In the genomic region with DNA sequence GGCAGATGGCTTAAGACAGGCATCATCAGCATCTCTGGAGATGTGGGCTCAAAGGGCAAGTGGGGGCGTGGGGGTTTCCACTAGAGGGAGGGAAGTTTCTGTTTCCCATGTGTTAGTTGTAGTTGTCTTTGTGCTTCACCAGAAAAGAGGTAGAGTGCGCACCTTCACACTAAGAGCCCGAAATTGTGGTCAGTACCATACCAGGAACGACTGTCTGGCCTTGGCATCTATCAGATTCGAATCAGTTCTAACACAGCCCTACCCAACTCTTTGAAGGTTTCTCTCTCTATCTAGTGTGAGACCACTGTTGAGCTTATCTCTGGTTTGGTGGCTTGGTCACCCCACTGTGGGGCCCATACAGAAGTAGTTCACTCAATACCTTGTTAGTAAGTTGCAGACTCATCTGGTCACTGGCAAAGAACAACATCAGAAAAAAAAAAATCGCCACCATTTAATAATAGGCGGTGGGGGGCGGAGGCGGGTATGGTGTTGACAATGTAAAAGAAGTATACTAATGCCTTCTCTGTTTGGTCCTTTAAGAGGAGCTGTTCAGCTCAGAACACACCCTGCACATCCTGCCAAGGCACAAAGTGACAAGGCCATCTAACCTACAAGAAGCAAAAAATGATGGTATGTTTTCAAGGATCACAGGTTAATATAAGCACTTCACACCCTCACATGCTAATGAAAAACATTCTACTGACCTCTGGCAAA, we compare ENCODE assay signal across 1 cellular context.
TF ChIP-seq lines count a peak whose summit lies in the region.

No MANE protein-coding gene starts in this region.

TF ChIP-seq in GM23338, 12 proteins besides CTCF, POLR2A, EP300 and RAD21 (continued from another document):
- TF ChIP-seq, protein P1, sequence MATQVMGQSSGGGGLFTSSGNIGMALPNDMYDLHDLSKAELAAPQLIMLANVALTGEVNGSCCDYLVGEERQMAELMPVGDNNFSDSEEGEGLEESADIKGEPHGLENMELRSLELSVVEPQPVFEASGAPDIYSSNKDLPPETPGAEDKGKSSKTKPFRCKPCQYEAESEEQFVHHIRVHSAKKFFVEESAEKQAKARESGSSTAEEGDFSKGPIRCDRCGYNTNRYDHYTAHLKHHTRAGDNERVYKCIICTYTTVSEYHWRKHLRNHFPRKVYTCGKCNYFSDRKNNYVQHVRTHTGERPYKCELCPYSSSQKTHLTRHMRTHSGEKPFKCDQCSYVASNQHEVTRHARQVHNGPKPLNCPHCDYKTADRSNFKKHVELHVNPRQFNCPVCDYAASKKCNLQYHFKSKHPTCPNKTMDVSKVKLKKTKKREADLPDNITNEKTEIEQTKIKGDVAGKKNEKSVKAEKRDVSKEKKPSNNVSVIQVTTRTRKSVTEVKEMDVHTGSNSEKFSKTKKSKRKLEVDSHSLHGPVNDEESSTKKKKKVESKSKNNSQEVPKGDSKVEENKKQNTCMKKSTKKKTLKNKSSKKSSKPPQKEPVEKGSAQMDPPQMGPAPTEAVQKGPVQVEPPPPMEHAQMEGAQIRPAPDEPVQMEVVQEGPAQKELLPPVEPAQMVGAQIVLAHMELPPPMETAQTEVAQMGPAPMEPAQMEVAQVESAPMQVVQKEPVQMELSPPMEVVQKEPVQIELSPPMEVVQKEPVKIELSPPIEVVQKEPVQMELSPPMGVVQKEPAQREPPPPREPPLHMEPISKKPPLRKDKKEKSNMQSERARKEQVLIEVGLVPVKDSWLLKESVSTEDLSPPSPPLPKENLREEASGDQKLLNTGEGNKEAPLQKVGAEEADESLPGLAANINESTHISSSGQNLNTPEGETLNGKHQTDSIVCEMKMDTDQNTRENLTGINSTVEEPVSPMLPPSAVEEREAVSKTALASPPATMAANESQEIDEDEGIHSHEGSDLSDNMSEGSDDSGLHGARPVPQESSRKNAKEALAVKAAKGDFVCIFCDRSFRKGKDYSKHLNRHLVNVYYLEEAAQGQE (IDR thresholded peaks at IDR 0.05; ENCODE audit: unreplicated experiment) = no peak
TF ChIP-seq in GM23338: peak in this region for 0.
